Comparison of ENCODE assay signal across 21 cellular contexts in the genomic region with DNA sequence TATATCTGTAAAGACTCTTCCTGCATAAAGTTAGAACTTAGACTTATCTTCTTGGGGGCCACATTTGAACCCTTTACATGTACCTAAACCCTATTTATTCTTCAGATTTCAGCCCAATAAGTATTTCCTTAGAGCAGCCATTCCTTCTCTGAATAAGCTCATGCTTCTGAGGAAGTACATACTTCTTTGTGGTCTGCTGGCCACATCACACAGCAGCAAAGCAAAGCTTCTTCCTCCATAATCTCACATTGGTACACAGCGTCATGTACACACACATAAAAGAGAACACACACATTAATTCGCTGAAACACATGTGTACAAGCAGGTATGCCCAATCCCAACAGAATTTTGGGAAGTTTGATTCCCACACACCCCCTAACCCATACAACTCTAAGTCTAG.
"Had no signal": no experiment of that assay in that cellular context is flagged by ENCODE, and none has a peak within 500 bp of the region (broad histone marks: within the 10 kb centered on the region; RNA-seq: fewer than 3 reads in every experiment).

No MANE protein-coding gene starts in this region.

- H3K4me3 Mint-ChIP-seq: activated CD4-positive, alpha-beta T cell treated with anti-CD3 and anti-CD28 coated beads, Interleukin-2, amount 10 ng/mL, durations not matched to agents 7 days and 5 days; activated naive CD8-positive, alpha-beta T cell treated with anti-CD3 and anti-CD28 coated beads, Interleukin-2, amount 50 U/mL, for 24 hours; activated T-helper 17 cell treated with anti-CD3 and anti-CD28 coated beads, Interleukin-2, amount 50 U/mL, for 72 hours; memory B cell; natural killer cell treated with Interleukin-12 subunit alpha and Interleukin-12 subunit beta and Interleukin-15 and Interleukin-18, amount 100 ng/mL, for 72 hours; T-helper 2 cell treated with Interferon-gamma antibody and Interleukin-4, amounts not matched to agents 5 μg/mL and 100 μg/mL, for 36 hours had no signal

- H3K4me3 ChIP-seq: coronary artery, left ventricle myocardium inferior, suprapubic skin had no signal

- H3K27ac ChIP-seq: coronary artery, left ventricle myocardium inferior, suprapubic skin had no signal

- H3K27me3 ChIP-seq: suprapubic skin had no signal

- H3K27me3 Mint-ChIP-seq: activated CD4-positive, alpha-beta T cell treated with anti-CD3 and anti-CD28 coated beads, Interleukin-2, amount 10 ng/mL, durations not matched to agents 7 days and 5 days; activated naive CD8-positive, alpha-beta T cell treated with anti-CD3 and anti-CD28 coated beads, Interleukin-2, amount 50 U/mL, for 24 hours; activated T-helper 17 cell treated with anti-CD3 and anti-CD28 coated beads, Interleukin-2, amount 50 U/mL, for 72 hours; memory B cell; natural killer cell treated with Interleukin-12 subunit alpha and Interleukin-12 subunit beta and Interleukin-15 and Interleukin-18, amount 100 ng/mL, for 72 hours had no signal

- H3K36me3 ChIP-seq: left ventricle myocardium inferior, suprapubic skin had no signal

- H3K36me3 Mint-ChIP-seq: memory B cell; natural killer cell treated with Interleukin-12 subunit alpha and Interleukin-12 subunit beta and Interleukin-15 and Interleukin-18, amount 100 ng/mL, for 72 hours had no signal

- H3K27ac Mint-ChIP-seq: activated CD4-positive, alpha-beta T cell treated with anti-CD3 and anti-CD28 coated beads, Interleukin-2, amount 10 ng/mL, durations not matched to agents 7 days and 5 days; activated naive CD8-positive, alpha-beta T cell treated with anti-CD3 and anti-CD28 coated beads, Interleukin-2, amount 50 U/mL, for 24 hours; activated T-helper 17 cell treated with anti-CD3 and anti-CD28 coated beads, Interleukin-2, amount 50 U/mL, for 72 hours; memory B cell; natural killer cell treated with Interleukin-12 subunit alpha and Interleukin-12 subunit beta and Interleukin-15 and Interleukin-18, amount 100 ng/mL, for 72 hours; T-helper 2 cell treated with Interferon-gamma antibody and Interleukin-4, amounts not matched to agents 5 μg/mL and 100 μg/mL, for 36 hours had no signal

- H3K4me1 Mint-ChIP-seq: activated CD4-positive, alpha-beta T cell treated with anti-CD3 and anti-CD28 coated beads, Interleukin-2, amount 10 ng/mL, durations not matched to agents 7 days and 5 days; activated naive CD8-positive, alpha-beta T cell treated with anti-CD3 and anti-CD28 coated beads, Interleukin-2, amount 50 U/mL, for 24 hours; activated T-helper 17 cell treated with anti-CD3 and anti-CD28 coated beads, Interleukin-2, amount 50 U/mL, for 72 hours; memory B cell had no signal

- DNase-seq: activated CD4-positive, alpha-beta T cell treated with anti-CD3 and anti-CD28 coated beads, Interleukin-2, amount 10 ng/mL, durations not matched to agents 7 days and 5 days; activated CD4-positive, CD25-positive, alpha-beta regulatory T cell; activated naive CD4-positive, alpha-beta T cell treated with Interleukin-2 at 50 U/mL for 16 hours; activated naive CD8-positive, alpha-beta T cell treated with anti-CD3 and anti-CD28 coated beads, Interleukin-2, amount 50 U/mL, for 24 hours; central memory CD4-positive, alpha-beta T cell; hippocampal formation; kidney; left ventricle myocardium inferior; occipital lobe; right cardiac atrium; small intestine; stimulated activated CD4-positive, alpha-beta T cell treated with anti-CD3 and anti-CD28 coated beads, Interleukin-4, amount 100 ng/mL, for 4 hours; stimulated activated CD8-positive, alpha-beta memory T cell treated with anti-CD3 and anti-CD28 coated beads, Interleukin-4, amount 100 ng/mL, for 48 hours; stimulated activated naive CD8-positive, alpha-beta T cell treated with anti-CD3 and anti-CD28 coated beads, Interleukin-15, Interleukin-2, amounts not matched to agents 100 U/mL and 50 U/mL, for 24 hours; trophoblast cell had no signal
